1 cellular context compared by ENCODE assay signal in the genomic region with DNA sequence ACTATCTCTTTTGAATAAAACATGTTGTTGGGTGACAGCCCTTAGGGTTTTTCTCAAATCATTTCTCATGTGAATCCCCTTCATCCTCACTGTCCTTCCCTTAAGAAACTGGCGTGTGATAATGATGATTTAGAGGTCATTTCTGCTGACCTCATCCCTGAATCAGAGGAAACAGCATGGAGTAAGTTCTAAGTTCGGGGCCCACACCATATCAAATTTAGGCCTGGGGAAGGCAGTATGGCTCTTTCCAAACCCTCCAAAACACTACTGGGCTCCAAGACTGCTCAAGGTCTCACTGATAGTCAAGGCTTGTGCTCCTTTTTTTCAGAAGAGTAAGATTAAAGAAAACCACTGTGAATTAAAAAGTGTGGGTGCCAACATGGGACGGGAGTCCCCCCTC.
TF ChIP-seq lines count a peak whose summit lies in the region.

No MANE protein-coding gene starts in this region.

TF ChIP-seq in HepG2, 621 proteins besides CTCF, POLR2A, EP300 and RAD21:
- TF ChIP-seq ZBTB33 (CRISPR knock-in tag; IDR thresholded peaks at IDR 0.05): no peak
- TF ChIP-seq HNF1A (IDR thresholded peaks at IDR 0.05; ENCODE audit: low read depth): no peak
- TF ChIP-seq HNF1A (CRISPR knock-in tag; IDR thresholded peaks at IDR 0.05; ENCODE audit: borderline replicate concordance): no peak
- TF ChIP-seq, protein P1, sequence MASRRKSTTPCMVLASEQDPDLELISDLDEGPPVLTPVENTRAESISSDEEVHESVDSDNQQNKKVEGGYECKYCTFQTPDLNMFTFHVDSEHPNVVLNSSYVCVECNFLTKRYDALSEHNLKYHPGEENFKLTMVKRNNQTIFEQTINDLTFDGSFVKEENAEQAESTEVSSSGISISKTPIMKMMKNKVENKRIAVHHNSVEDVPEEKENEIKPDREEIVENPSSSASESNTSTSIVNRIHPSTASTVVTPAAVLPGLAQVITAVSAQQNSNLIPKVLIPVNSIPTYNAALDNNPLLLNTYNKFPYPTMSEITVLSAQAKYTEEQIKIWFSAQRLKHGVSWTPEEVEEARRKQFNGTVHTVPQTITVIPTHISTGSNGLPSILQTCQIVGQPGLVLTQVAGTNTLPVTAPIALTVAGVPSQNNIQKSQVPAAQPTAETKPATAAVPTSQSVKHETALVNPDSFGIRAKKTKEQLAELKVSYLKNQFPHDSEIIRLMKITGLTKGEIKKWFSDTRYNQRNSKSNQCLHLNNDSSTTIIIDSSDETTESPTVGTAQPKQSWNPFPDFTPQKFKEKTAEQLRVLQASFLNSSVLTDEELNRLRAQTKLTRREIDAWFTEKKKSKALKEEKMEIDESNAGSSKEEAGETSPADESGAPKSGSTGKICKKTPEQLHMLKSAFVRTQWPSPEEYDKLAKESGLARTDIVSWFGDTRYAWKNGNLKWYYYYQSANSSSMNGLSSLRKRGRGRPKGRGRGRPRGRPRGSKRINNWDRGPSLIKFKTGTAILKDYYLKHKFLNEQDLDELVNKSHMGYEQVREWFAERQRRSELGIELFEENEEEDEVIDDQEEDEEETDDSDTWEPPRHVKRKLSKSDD (CRISPR knock-in tag; IDR thresholded peaks at IDR 0.05; ENCODE audit: low read depth): no peak
- TF ChIP-seq CCDC6 (CRISPR knock-in tag; IDR thresholded peaks at IDR 0.05): no peak
- no peak for TF ChIP-seq ZNF543 (CRISPR knock-in tag; IDR thresholded peaks at IDR 0.05)
- no peak for TF ChIP-seq ZNF580 (CRISPR knock-in tag; IDR thresholded peaks at IDR 0.05; ENCODE audit: borderline replicate concordance, low read depth)
- no peak for TF ChIP-seq TCF7L2 (IDR thresholded peaks at IDR 0.05; ENCODE audit: low read depth, low read length)
